ENCODE assay signal across 21 cellular contexts in the genomic region with DNA sequence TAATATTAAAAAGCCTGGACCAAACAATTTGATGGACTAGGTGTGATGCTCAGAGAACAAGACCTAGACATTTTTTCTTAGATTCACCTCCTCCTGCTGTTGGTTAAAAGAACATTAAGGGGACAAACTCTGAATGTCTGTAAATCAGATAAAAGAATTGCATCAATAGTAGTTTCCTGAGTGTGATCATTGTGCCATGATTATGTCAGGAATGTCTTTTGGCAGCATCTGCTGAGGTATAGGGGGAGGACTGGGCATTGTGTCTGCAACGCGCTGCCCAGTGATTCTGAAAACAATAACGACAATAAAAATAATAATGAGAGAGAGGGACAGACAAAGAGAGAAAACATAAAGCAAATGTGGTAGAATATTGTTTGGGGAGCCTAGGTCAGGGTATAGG. TPM values are rescaled to one million over a fixed set of nuclear protein-coding genes. Genes with fewer than 3 reads are reported as not detected.
DNase-seq lines count a peak whose midpoint lies in the region; ATAC-seq, FAIRE-seq and TF ChIP-seq lines count a peak whose summit lies in the region.
"Had no signal": no experiment of that assay in that cellular context is flagged by ENCODE, and none has a peak within 500 bp of the region (broad histone marks: within the 10 kb centered on the region; RNA-seq: fewer than 3 reads in every experiment).

No MANE protein-coding gene starts in this region.

- no peaks in the 10 kb centered on the region for H3K36me3 ChIP-seq in SJSA1
- no peaks in the 10 kb centered on the region for H3K36me3 ChIP-seq in H1 (ENCODE audit: control insufficient read depth in 2 of 4, insufficient read depth in 4 of 4, low read length in 3 of 4)
- H3K36me3 ChIP-seq: prostate gland, stomach, upper lobe of right lung had no signal

- H3K23ac ChIP-seq in H1 (ENCODE audit: insufficient read length) = no peak overlapping the region

- H3K79me2 ChIP-seq in H1 (ENCODE audit: control insufficient read depth in 1 of 2, insufficient read depth in 2 of 2, low read length in 2 of 2) = no peaks in the 10 kb centered on the region

- FAIRE-seq in H1 (lab: Jason Lieb, UNC) = no peak

- peak overlapping the region; percentile 99 for H3K27ac ChIP-seq in SJSA1
- H3K27ac ChIP-seq in H1 (ENCODE audit: low read depth, low read length) = no peak overlapping the region
- H3K27ac ChIP-seq: prostate gland, stomach, upper lobe of right lung had no signal

- peaks cover 14% of the 10 kb centered on the region for H3K27me3 Mint-ChIP-seq in activated T-cell treated with anti-CD3 and anti-CD28 coated beads, Interleukin-2, amount 50 U/mL, for 72 hours (ENCODE audit: low read depth)

- H3K23me2 ChIP-seq in H1 (ENCODE audit: low read depth, low read length) = peaks cover 5% of the 10 kb centered on the region; the same call in 1 of the 2 replicates

- POLR2A ChIA-PET in H1 (lab: Charles Lee; ENCODE audit: partially characterized antibody) = interaction anchor here (1.2 to 2.6 kb wide), 2 partner anchors 28 to 47 kb away, joined by 3 to 14 read pairs; partner anchors contain the start of gene UPP1

- H3K9me3 Mint-ChIP-seq in activated T-cell treated with anti-CD3 and anti-CD28 coated beads, Interleukin-2, amount 50 U/mL, for 72 hours = no peaks in the 10 kb centered on the region
- H3K9me3 Mint-ChIP-seq in stimulated activated effector memory CD8-positive, alpha-beta T cell treated with anti-CD3 and anti-CD28 coated beads, Interleukin-12 subunit alpha, Interleukin-12 subunit beta, amount 100 ng/mL, for 72 hours = no peaks in the 10 kb centered on the region
- H3K9me3 Mint-ChIP-seq: CD4-positive, alpha-beta T cell; natural killer cell had no signal

- no peak overlapping the region for H2BK15ac ChIP-seq in H1 (ENCODE audit: low read length)

- H2BK120ac ChIP-seq in H1 (replicated peaks; ENCODE audit: low read depth, low read length) = no peak overlapping the region

- no peak overlapping the region for H4K91ac ChIP-seq in H1 (replicated peaks; ENCODE audit: insufficient read length, low read length)

- H3K9me3 ChIP-seq in SJSA1 (replicated peaks) (no peaks in the 10 kb centered on the region), H1 (ENCODE audit: insufficient read depth in 2 of 2, low read depth in 1 of 2, low read length in 1 of 2) (no peaks in the 10 kb centered on the region)
- H3K9me3 ChIP-seq: prostate gland, stomach, upper lobe of right lung had no signal

- TF ChIP-seq CTCF in H1 (IDR thresholded peaks at IDR 0.05; ENCODE audit: control extremely low read depth in 1 of 3, insufficient read depth in 1 of 3, low read depth in 1 of 3, low read length in 3 of 3) = no peak

- peak overlapping the region; percentile 78 for H3K27ac Mint-ChIP-seq in activated T-cell treated with anti-CD3 and anti-CD28 coated beads, Interleukin-2, amount 50 U/mL, for 72 hours
- peak overlapping the region; percentile 91 for H3K27ac Mint-ChIP-seq in stimulated activated effector memory CD8-positive, alpha-beta T cell treated with anti-CD3 and anti-CD28 coated beads, Interleukin-12 subunit alpha, Interleukin-12 subunit beta, amount 100 ng/mL, for 72 hours
- H3K27ac Mint-ChIP-seq: CD4-positive, alpha-beta T cell; natural killer cell had no signal

- H3K27me3 ChIP-seq in SJSA1 (replicated peaks) (no peaks in the 10 kb centered on the region), H1 (replicated peaks in 1 of 4; ENCODE audit: control insufficient read depth in 3 of 4, extremely low read depth in 1 of 4, insufficient read depth in 3 of 4, low read length in 3 of 4) (peaks cover 0 to under 1% (median under 1%) of the 10 kb centered on the region in 4 experiments; a peak in 3 of 7 replicates)
- H3K27me3 ChIP-seq: upper lobe of right lung had no signal

- 86% methylated on average over 3 of the region's 3 CpGs; no CpG with 5 or more reads in 1 of the 2 experiments for WGBS in H1 (ENCODE audit: extremely low coverage in 1 of 2, insufficient coverage in 1 of 2, insufficient read length in 1 of 2, insufficient replicate concordance in 2 of 2, low coverage in 1 of 2, low lambda C conversion rate in 2 of 2, missing lambda C conversion rate in 1 of 2), 2 experiments

- no peak overlapping the region for H3K18ac ChIP-seq in H1 (ENCODE audit: extremely low read depth, low read length)

- no peaks in the 10 kb centered on the region for H4K20me1 ChIP-seq in H1 (replicated peaks in 1 of 2; ENCODE audit: control insufficient read depth in 1 of 2, insufficient read depth in 2 of 2, low read length in 2 of 2)

- H3K4me3 ChIP-seq in SJSA1 = no peak overlapping the region
- H3K4me3 ChIP-seq in H1 (ENCODE audit: extremely low read depth in 1 of 4, insufficient read depth in 2 of 4, low read depth in 3 of 4, low read length in 4 of 4) = no peak overlapping the region
- H3K4me3 ChIP-seq: lung, prostate gland, stomach, upper lobe of right lung had no signal

- H3K56ac ChIP-seq in H1 (replicated peaks; ENCODE audit: insufficient read length, low read depth, low read length) = no peak overlapping the region

- H2BK12ac ChIP-seq in H1 (ENCODE audit: low read depth, low read length) = no peak overlapping the region

- peaks cover 20% of the 10 kb centered on the region for H3K4me1 Mint-ChIP-seq in activated T-cell treated with anti-CD3 and anti-CD28 coated beads, Interleukin-2, amount 50 U/mL, for 72 hours (ENCODE audit: low read depth)
- H3K4me1 Mint-ChIP-seq in stimulated activated effector memory CD8-positive, alpha-beta T cell treated with anti-CD3 and anti-CD28 coated beads, Interleukin-12 subunit alpha, Interleukin-12 subunit beta, amount 100 ng/mL, for 72 hours = peaks cover 56% of the 10 kb centered on the region

- H3K14ac ChIP-seq in H1 (ENCODE audit: insufficient read length) = no peak overlapping the region

- H3K4me1 ChIP-seq in SJSA1 (replicated peaks) (peaks cover 47% of the 10 kb centered on the region), H1 (replicated peaks in 1 of 4; ENCODE audit: control insufficient read depth in 3 of 4, insufficient read depth in 4 of 4, low read length in 3 of 4) (peaks cover 5 to 26% (median 12%) of the 10 kb centered on the region in 4 experiments; a peak in 6 of 7 replicates)
- H3K4me1 ChIP-seq: prostate gland, stomach, upper lobe of right lung had no signal

- CTCF ChIA-PET in H1 (lab: Charles Lee; ENCODE audit: partially characterized antibody) = interaction anchor here (1.4 to 2.5 kb wide), 2 partner anchors 51 to 60 kb away, joined by 3 to 6 read pairs; no protein-coding TSS in a partner anchor

- no peak overlapping the region for H4K8ac ChIP-seq in H1 (ENCODE audit: extremely low read depth, insufficient read depth, low read length)

- H3K79me1 ChIP-seq in H1 (ENCODE audit: low read depth, low read length) = no peaks in the 10 kb centered on the region

- no peak overlapping the region for H2AK5ac ChIP-seq in H1 (ENCODE audit: low read depth, low read length)

- H2BK20ac ChIP-seq in H1 (ENCODE audit: low read length) = 0 out of 2 replicates have a peak overlapping the region, but pooled peaks have one; percentile 84

- H4K5ac ChIP-seq in H1 (ENCODE audit: insufficient read length, low read depth, low read length) = no peak overlapping the region

- peak overlapping the region in 1 of 2 donors; percentile 59 for H3K4me3 Mint-ChIP-seq in activated T-cell treated with anti-CD3 and anti-CD28 coated beads, Interleukin-2, amount 50 U/mL, for 72 hours
- H3K4me3 Mint-ChIP-seq in stimulated activated effector memory CD8-positive, alpha-beta T cell treated with anti-CD3 and anti-CD28 coated beads, Interleukin-12 subunit alpha, Interleukin-12 subunit beta, amount 100 ng/mL, for 72 hours = peak overlapping the region; percentile 54
- H3K4me3 Mint-ChIP-seq: CD4-positive, alpha-beta T cell; natural killer cell had no signal

- no peak for TF ChIP-seq POLR2A in H1 (IDR thresholded peaks at IDR 0.05; ENCODE audit: control extremely low read depth in 1 of 2, low read depth in 2 of 2, low read length in 2 of 2)

- no peak overlapping the region for H3K9ac ChIP-seq in H1 (replicated peaks in 1 of 4; ENCODE audit: extremely low read depth in 1 of 4, low read depth in 3 of 4, low read length in 3 of 4)

- no peak for DNase-seq in activated T-cell treated with anti-CD3 and anti-CD28 coated beads, Interleukin-2, amount 50 U/mL, for 72 hours
- DNase-seq in activated T-cell treated with anti-CD3 and anti-CD28 coated beads, Interleukin-2, amount 50 U/mL, for 48 hours = no peak
- DNase-seq in SJSA1 (ENCODE audit: low read depth in 1 of 2, low spot score in 2 of 2) (peak; percentile 57 to 79), H1 (ENCODE audit: low read depth in 1 of 2, low spot score in 2 of 2) (no peak), D341Med (ENCODE audit: low spot score) (no peak), iPS-NIHi7 (ENCODE audit: extremely low spot score) (no peak)
- no peak for DNase-seq in stimulated activated effector memory CD8-positive, alpha-beta T cell treated with anti-CD3 and anti-CD28 coated beads, Interleukin-12 subunit alpha, Interleukin-12 subunit beta, amount 100 ng/mL, for 72 hours (ENCODE audit: low spot score in 2 of 2)
- DNase-seq: activated CD4-positive, alpha-beta T cell treated with anti-CD3 and anti-CD28 coated beads for 1 hour; CD4-positive, alpha-beta T cell; DMS79 treated with DMSO at 0.1 percent for 48 hours; natural killer cell; NCI-H146; NCI-H345; Right ventricle myocardium superior; stomach; upper lobe of right lung had no signal

- no peaks in the 10 kb centered on the region for H3K36me3 Mint-ChIP-seq in activated T-cell treated with anti-CD3 and anti-CD28 coated beads, Interleukin-2, amount 50 U/mL, for 72 hours (ENCODE audit: insufficient read depth in 2 of 2)
- H3K36me3 Mint-ChIP-seq in stimulated activated effector memory CD8-positive, alpha-beta T cell treated with anti-CD3 and anti-CD28 coated beads, Interleukin-12 subunit alpha, Interleukin-12 subunit beta, amount 100 ng/mL, for 72 hours = peaks cover 7% of the 10 kb centered on the region
- H3K36me3 Mint-ChIP-seq: natural killer cell had no signal

- H2AFZ ChIP-seq in H1 (ENCODE audit: low read length) = no peak overlapping the region

- H3K4ac ChIP-seq in H1 (replicated peaks; ENCODE audit: insufficient read length, low read depth, low read length) = no peak overlapping the region

- ATAC-seq in activated T-cell treated with anti-CD3 and anti-CD28 coated beads, Interleukin-2, amount 50 U/mL, for 72 hours (replicated peaks in 1 of 2) = no peak
- ATAC-seq in stimulated activated effector memory CD8-positive, alpha-beta T cell treated with anti-CD3 and anti-CD28 coated beads, Interleukin-12 subunit alpha, Interleukin-12 subunit beta, amount 100 ng/mL, for 72 hours = no peak
- ATAC-seq in GM19395 (IDR thresholded peaks at IDR 0.05; ENCODE audit: unreplicated experiment) = no peak
- ATAC-seq: natural killer cell had no signal

- no peak for TF ChIP-seq EP300 in H1 (IDR thresholded peaks at IDR 0.05; ENCODE audit: borderline replicate concordance in 1 of 2, low read depth in 2 of 2, low read length in 2 of 2)

- TF ChIP-seq RAD21 in H1 (IDR thresholded peaks at IDR 0.05 in 1 of 2, conservative IDR thresholded peaks at IDR 0.05 in 1 of 2; ENCODE audit: low read depth in 2 of 2, low read length in 2 of 2) = no peak

- no peak overlapping the region for H3K4me2 ChIP-seq in H1 (ENCODE audit: insufficient read depth in 1 of 2, low read depth in 2 of 2, low read length in 2 of 2)

- H2BK5ac ChIP-seq in H1 (ENCODE audit: low read depth, low read length) = no peak overlapping the region

RNA-seq across cellular contexts. Expression of gene C7orf57, which starts 6.9 kb away (rescaled TPM):
- total RNA-seq in activated T-cell treated with anti-CD3 and anti-CD28 coated beads, Interleukin-2, amount 50 U/mL, for 72 hours = under 1 TPM; 0.12 to 0.56 TPM
- 0.34 and 3.8 TPM in 2 replicates for total RNA-seq in SJSA1 (2014; rRNA removed; shearing (Covaris generic))
- total RNA-seq in H1 (2021; fragmentation: NEBNext Ultra II Directional; extraction: Animal tissue kit (Norgen Biotek cat#: 25700)) = 0.27 and 0.56 TPM in 2 replicates
- 0.08 and 0.25 TPM in 2 replicates for polyA plus RNA-seq in H1 (2011; rRNA removed)
- 0.27 TPM for polyA plus RNA-seq in H1 (2011; cell fraction: cytosol; rRNA removed)
- 0.57 TPM for polyA plus RNA-seq in H1 (2011; cell fraction: nucleus; rRNA removed)
- polyA plus RNA-seq in H1 (2012, experiment 1 of 2) = 0.08 to 0.43 TPM (median 0.18 TPM) in 3 of 4 replicates, not detected in the other
- polyA plus RNA-seq in H1 (2012, experiment 2 of 2) = not detected
- polyA plus RNA-seq in H1 (2013, experiment 1 of 2) = 0.30 TPM
- polyA plus RNA-seq in H1 (2013, experiment 2 of 2) = 0.24 TPM
- 0.10 and 0.19 TPM in 2 replicates for polyA minus RNA-seq in H1 (2011; rRNA and poly(A)+ RNA removed)
- not detected for polyA minus RNA-seq in H1 (2011; cell fraction: cytosol; rRNA and poly(A)+ RNA removed)
- polyA minus RNA-seq in H1 (2011; cell fraction: nucleus; rRNA and poly(A)+ RNA removed) = 0.40 TPM
- total RNA-seq: HT-29, Right ventricle myocardium superior, stomach, upper lobe of right lung had no signal
- polyA plus RNA-seq: adipose tissue had no signal

RNA-seq across cellular contexts. Expression of gene SUN3, which starts 13.3 kb away (rescaled TPM):
- total RNA-seq in activated T-cell treated with anti-CD3 and anti-CD28 coated beads, Interleukin-2, amount 50 U/mL, for 72 hours = under 1 TPM in 1 of 2 donors, not detected in 1; 0.99 TPM
- total RNA-seq in SJSA1 (2014; rRNA removed; shearing (Covaris generic)) = 17.0 and 24.4 TPM in 2 replicates
- total RNA-seq in H1 (2021; fragmentation: NEBNext Ultra II Directional; extraction: Animal tissue kit (Norgen Biotek cat#: 25700)) = not detected in 2 replicates
- not detected in 2 replicates for polyA plus RNA-seq in H1 (2011; rRNA removed)
- not detected for polyA plus RNA-seq in H1 (2011; cell fraction: cytosol; rRNA removed)
- not detected for polyA plus RNA-seq in H1 (2011; cell fraction: nucleus; rRNA removed)
- polyA plus RNA-seq in H1 (2012, experiment 1 of 2) = not detected in 4 replicates
- polyA plus RNA-seq in H1 (2012, experiment 2 of 2) = not detected
- polyA plus RNA-seq in H1 (2013, experiment 1 of 2) = 0.24 TPM
- 0.17 TPM for polyA plus RNA-seq in H1 (2013, experiment 2 of 2)
- polyA minus RNA-seq in H1 (2011; rRNA and poly(A)+ RNA removed) = not detected in 2 replicates
- not detected for polyA minus RNA-seq in H1 (2011; cell fraction: cytosol; rRNA and poly(A)+ RNA removed)
- polyA minus RNA-seq in H1 (2011; cell fraction: nucleus; rRNA and poly(A)+ RNA removed) = not detected
- total RNA-seq: CD4-positive, alpha-beta T cell; HT-29; lung; Right ventricle myocardium superior; stomach; upper lobe of right lung had no signal
- polyA plus RNA-seq: adipose tissue, stomach had no signal

RNA-seq across cellular contexts. Expression of gene UPP1, which starts 46.8 kb away (rescaled TPM):
- total RNA-seq in activated T-cell treated with anti-CD3 and anti-CD28 coated beads, Interleukin-2, amount 50 U/mL, for 72 hours = 100 to 1,000 TPM in 1 of 2 donors, 10 to 100 TPM in 1; 92.2 to 122 TPM
- 39.8 and 60.4 TPM in 2 replicates for total RNA-seq in SJSA1 (2014; rRNA removed; shearing (Covaris generic))
- total RNA-seq in H1 (2021; fragmentation: NEBNext Ultra II Directional; extraction: Animal tissue kit (Norgen Biotek cat#: 25700)) = 37.5 and 40.7 TPM in 2 replicates
- 46.2 and 61.4 TPM in 2 replicates for polyA plus RNA-seq in H1 (2011; rRNA removed)
- 58.2 TPM for polyA plus RNA-seq in H1 (2011; cell fraction: cytosol; rRNA removed)
- polyA plus RNA-seq in H1 (2011; cell fraction: nucleus; rRNA removed) = 66.5 TPM
- 27.9 to 52.2 TPM (median 42.1 TPM) in 4 replicates for polyA plus RNA-seq in H1 (2012, experiment 1 of 2)
- 52.2 TPM for polyA plus RNA-seq in H1 (2012, experiment 2 of 2)
- polyA plus RNA-seq in H1 (2013, experiment 1 of 2) = 26.9 TPM
- 26.2 TPM for polyA plus RNA-seq in H1 (2013, experiment 2 of 2)
- 12.3 and 17.4 TPM in 2 replicates for polyA minus RNA-seq in H1 (2011; rRNA and poly(A)+ RNA removed)
- polyA minus RNA-seq in H1 (2011; cell fraction: cytosol; rRNA and poly(A)+ RNA removed) = 15.8 TPM
- 22.2 TPM for polyA minus RNA-seq in H1 (2011; cell fraction: nucleus; rRNA and poly(A)+ RNA removed)

Comparison
In these comparisons a context has a peak if more than half of its experiments do, and no peak if none do; other contexts are left out.
1. DNase-seq: peak in SJSA1 (2 of 2); none in activated T-cell treated with anti-CD3 and anti-CD28 coated beads, Interleukin-2, amount 50 U/mL, for 72 hours (0 of 2), activated T-cell treated with anti-CD3 and anti-CD28 coated beads, Interleukin-2, amount 50 U/mL, for 48 hours (0 of 2), H1 (0 of 2), stimulated activated effector memory CD8-positive, alpha-beta T cell treated with anti-CD3 and anti-CD28 coated beads, Interleukin-12 subunit alpha, Interleukin-12 subunit beta, amount 100 ng/mL, for 72 hours (0 of 2), D341Med (single experiment) and iPS-NIHi7 (single experiment).